ENCODE assay signal across 16 cellular contexts in the genomic region with DNA sequence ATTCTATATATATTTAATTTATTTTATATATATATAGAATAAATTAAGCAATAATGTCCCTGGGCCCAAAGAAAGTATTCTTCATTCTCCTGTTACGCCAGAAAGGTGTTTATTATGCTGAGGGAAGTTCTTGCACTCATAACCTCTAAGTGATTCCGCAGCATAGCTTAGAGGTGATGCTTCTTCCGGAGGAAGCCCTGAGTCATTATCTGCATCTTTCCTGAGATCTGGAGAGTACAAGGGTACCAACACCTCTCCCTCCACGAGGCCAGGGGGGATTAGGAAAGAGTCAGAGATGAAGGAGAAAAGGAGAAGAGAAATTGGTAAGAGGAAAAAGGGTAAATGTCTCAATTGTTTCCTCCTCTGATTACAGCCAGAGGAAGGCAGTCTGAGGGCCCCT. TPM values are rescaled to one million over a fixed set of nuclear protein-coding genes. Genes with fewer than 3 reads are reported as not detected.
A peak's percentile ranks its signal among the peaks of the same experiment; 100 is the strongest.
DNase-seq lines count a peak whose midpoint lies in the region; ATAC-seq, FAIRE-seq and TF ChIP-seq lines count a peak whose summit lies in the region.
"Had no signal": no experiment of that assay in that cellular context is flagged by ENCODE, and none has a peak within 500 bp of the region (broad histone marks: within the 10 kb centered on the region; RNA-seq: fewer than 3 reads in every experiment).

No MANE protein-coding gene starts in this region.

- no peak overlapping the region for H4K91ac ChIP-seq in H1 (replicated peaks; ENCODE audit: insufficient read length, low read length)

- CTCF ChIA-PET in H1 (lab: Charles Lee; ENCODE audit: partially characterized antibody) = interaction anchor here (0.6 kb wide), 1 partner anchor 451 kb away, joined by 3 read pairs; no protein-coding TSS in a partner anchor

- peaks cover 8% of the 10 kb centered on the region for H3K4me1 Mint-ChIP-seq in T-helper 1 cell treated with Interleukin-12 subunit alpha and Interleukin-12 subunit beta and Interleukin-4 antibody, amounts not matched to agents 30 μg/mL and 1 μg/mL, for 36 hours (ENCODE audit: low read depth)
- H3K4me1 Mint-ChIP-seq in activated T-cell treated with anti-CD3 and anti-CD28 coated beads, Interleukin-2, amount 50 U/mL, for 24 hours (ENCODE audit: low read depth) = peaks cover 6% of the 10 kb centered on the region

- 90% methylated on average over 4 of the region's 4 CpGs; no CpG with 5 or more reads in 1 of the 2 experiments for WGBS in H1 (ENCODE audit: extremely low coverage in 1 of 2, insufficient coverage in 1 of 2, insufficient read length in 1 of 2, insufficient replicate concordance in 2 of 2, low coverage in 1 of 2, low lambda C conversion rate in 2 of 2, missing lambda C conversion rate in 1 of 2), 2 experiments

- H3K27me3 ChIP-seq in H1 (replicated peaks in 1 of 4; ENCODE audit: control insufficient read depth in 3 of 4, extremely low read depth in 1 of 4, insufficient read depth in 3 of 4, low read length in 3 of 4) = no peaks in the 10 kb centered on the region
- H3K27me3 ChIP-seq: SJCRH30, testis had no signal

- no peak overlapping the region for H2BK120ac ChIP-seq in H1 (replicated peaks; ENCODE audit: low read depth, low read length)

- no peak overlapping the region for H3K9ac ChIP-seq in H1 (replicated peaks in 1 of 4; ENCODE audit: extremely low read depth in 1 of 4, low read depth in 3 of 4, low read length in 3 of 4)

- peak overlapping the region; percentile 52 for H3K4me3 Mint-ChIP-seq in T-helper 1 cell treated with Interleukin-12 subunit alpha and Interleukin-12 subunit beta and Interleukin-4 antibody, amounts not matched to agents 30 μg/mL and 1 μg/mL, for 36 hours
- no peak overlapping the region for H3K4me3 Mint-ChIP-seq in activated T-cell treated with anti-CD3 and anti-CD28 coated beads, Interleukin-2, amount 50 U/mL, for 24 hours

- no peak for TF ChIP-seq RAD21 in H1 (IDR thresholded peaks at IDR 0.05 in 1 of 2, conservative IDR thresholded peaks at IDR 0.05 in 1 of 2; ENCODE audit: low read depth in 2 of 2, low read length in 2 of 2)

- no peaks in the 10 kb centered on the region for H3K9me3 Mint-ChIP-seq in T-helper 1 cell treated with Interleukin-12 subunit alpha and Interleukin-12 subunit beta and Interleukin-4 antibody, amounts not matched to agents 30 μg/mL and 1 μg/mL, for 36 hours
- H3K9me3 Mint-ChIP-seq in activated T-cell treated with anti-CD3 and anti-CD28 coated beads, Interleukin-2, amount 50 U/mL, for 24 hours = no peaks in the 10 kb centered on the region

- peaks cover 0 to 6% (median 1%) of the 10 kb centered on the region in 4 experiments; a peak in 4 of 7 replicates for H3K4me1 ChIP-seq in H1 (replicated peaks in 1 of 4; ENCODE audit: control insufficient read depth in 3 of 4, insufficient read depth in 4 of 4, low read length in 3 of 4)
- H3K4me1 ChIP-seq: testis had no signal

- H2BK15ac ChIP-seq in H1 (ENCODE audit: low read length) = no peak overlapping the region

- no peak overlapping the region for H3K4me2 ChIP-seq in H1 (ENCODE audit: insufficient read depth in 1 of 2, low read depth in 2 of 2, low read length in 2 of 2)

- peak overlapping the region; percentile 18 for H3K27ac Mint-ChIP-seq in T-helper 1 cell treated with Interleukin-12 subunit alpha and Interleukin-12 subunit beta and Interleukin-4 antibody, amounts not matched to agents 30 μg/mL and 1 μg/mL, for 36 hours
- no peak overlapping the region for H3K27ac Mint-ChIP-seq in activated T-cell treated with anti-CD3 and anti-CD28 coated beads, Interleukin-2, amount 50 U/mL, for 24 hours

- H3K9me3 ChIP-seq in H1 (ENCODE audit: insufficient read depth in 2 of 2, low read depth in 1 of 2, low read length in 1 of 2) = no peaks in the 10 kb centered on the region
- H3K9me3 ChIP-seq: lower lobe of right lung, SJCRH30, testis had no signal

- H4K20me1 ChIP-seq in H1 (replicated peaks in 1 of 2; ENCODE audit: control insufficient read depth in 1 of 2, insufficient read depth in 2 of 2, low read length in 2 of 2) = no peaks in the 10 kb centered on the region

- no peak overlapping the region for H3K14ac ChIP-seq in H1 (ENCODE audit: insufficient read length)

- no peak overlapping the region for H2BK12ac ChIP-seq in H1 (ENCODE audit: low read depth, low read length)

- H3K18ac ChIP-seq in H1 (ENCODE audit: extremely low read depth, low read length) = no peak overlapping the region

- no peak for ATAC-seq in HG02870 (IDR thresholded peaks at IDR 0.05; ENCODE audit: unreplicated experiment)
- ATAC-seq: lower lobe of right lung had no signal

- H2BK5ac ChIP-seq in H1 (ENCODE audit: low read depth, low read length) = no peak overlapping the region

- H4K5ac ChIP-seq in H1 (ENCODE audit: insufficient read length, low read depth, low read length) = no peak overlapping the region

- H3K27me3 Mint-ChIP-seq in T-helper 1 cell treated with Interleukin-12 subunit alpha and Interleukin-12 subunit beta and Interleukin-4 antibody, amounts not matched to agents 30 μg/mL and 1 μg/mL, for 36 hours (ENCODE audit: low read depth) = no peaks in the 10 kb centered on the region
- H3K27me3 Mint-ChIP-seq in activated T-cell treated with anti-CD3 and anti-CD28 coated beads, Interleukin-2, amount 50 U/mL, for 24 hours = no peaks in the 10 kb centered on the region

- H3K4me3 ChIP-seq in H1 (ENCODE audit: extremely low read depth in 1 of 4, insufficient read depth in 2 of 4, low read depth in 3 of 4, low read length in 4 of 4) = no peak overlapping the region
- H3K4me3 ChIP-seq: lower lobe of right lung, SJCRH30, testis had no signal

- no peak overlapping the region for H3K4ac ChIP-seq in H1 (replicated peaks; ENCODE audit: insufficient read length, low read depth, low read length)

- no peak overlapping the region for H3K23ac ChIP-seq in H1 (ENCODE audit: insufficient read length)

- POLR2A ChIA-PET in H1 (lab: Charles Lee; ENCODE audit: partially characterized antibody) = no interaction called here

- no peak for TF ChIP-seq CTCF in H1 (IDR thresholded peaks at IDR 0.05; ENCODE audit: control extremely low read depth in 1 of 3, insufficient read depth in 1 of 3, low read depth in 1 of 3, low read length in 3 of 3)

- no peak overlapping the region for H3K56ac ChIP-seq in H1 (replicated peaks; ENCODE audit: insufficient read length, low read depth, low read length)

- H3K36me3 Mint-ChIP-seq in T-helper 1 cell treated with Interleukin-12 subunit alpha and Interleukin-12 subunit beta and Interleukin-4 antibody, amounts not matched to agents 30 μg/mL and 1 μg/mL, for 36 hours (ENCODE audit: low read depth) = no peaks in the 10 kb centered on the region
- no peaks in the 10 kb centered on the region for H3K36me3 Mint-ChIP-seq in activated T-cell treated with anti-CD3 and anti-CD28 coated beads, Interleukin-2, amount 50 U/mL, for 24 hours (ENCODE audit: low read depth)

- no peak overlapping the region for H4K8ac ChIP-seq in H1 (ENCODE audit: extremely low read depth, insufficient read depth, low read length)

- peak overlapping the region; percentile 9; the same call in 1 of the 2 replicates for H2AFZ ChIP-seq in H1 (ENCODE audit: low read length)

- H3K23me2 ChIP-seq in H1 (ENCODE audit: low read depth, low read length) = no peaks in the 10 kb centered on the region

- H3K79me1 ChIP-seq in H1 (ENCODE audit: low read depth, low read length) = no peaks in the 10 kb centered on the region

- no peak overlapping the region for H3K27ac ChIP-seq in H1 (ENCODE audit: low read depth, low read length)
- H3K27ac ChIP-seq: lower lobe of right lung, SJCRH30, testis had no signal

- no peaks in the 10 kb centered on the region for H3K36me3 ChIP-seq in H1 (ENCODE audit: control insufficient read depth in 2 of 4, insufficient read depth in 4 of 4, low read length in 3 of 4)
- H3K36me3 ChIP-seq: lower lobe of right lung, SJCRH30 had no signal

- TF ChIP-seq POLR2A in H1 (IDR thresholded peaks at IDR 0.05; ENCODE audit: control extremely low read depth in 1 of 2, low read depth in 2 of 2, low read length in 2 of 2) = no peak

- no peak for TF ChIP-seq EP300 in H1 (IDR thresholded peaks at IDR 0.05; ENCODE audit: borderline replicate concordance in 1 of 2, low read depth in 2 of 2, low read length in 2 of 2)

- no peak for DNase-seq in T-helper 1 cell
- DNase-seq in SIG-M5 (lab: John Stamatoyannopoulos, UW) = peak; percentile 34
- no peak for DNase-seq in H1 (ENCODE audit: low read depth in 1 of 2, low spot score in 2 of 2)
- no peak for DNase-seq in cortex of kidney (lab: John Stamatoyannopoulos, UW)
- no peak for DNase-seq in activated T-cell treated with anti-CD3 and anti-CD28 coated beads, Interleukin-2, amount 50 U/mL, for 24 hours
- DNase-seq in effector CD4-positive, alpha-beta T cell = no peak
- DNase-seq: hippocampal formation, lower lobe of right lung, NCI-H1092 treated with DMSO at 0.1 percent for 48 hours, NCI-H446, SJCRH30, testis had no signal

- no peak overlapping the region for H2AK5ac ChIP-seq in H1 (ENCODE audit: low read depth, low read length)

- no peaks in the 10 kb centered on the region for H3K79me2 ChIP-seq in H1 (ENCODE audit: control insufficient read depth in 1 of 2, insufficient read depth in 2 of 2, low read length in 2 of 2)

- no peak overlapping the region for H2BK20ac ChIP-seq in H1 (ENCODE audit: low read length)

- FAIRE-seq in H1 (lab: Jason Lieb, UNC) = no peak
- FAIRE-seq: A204.1, D721Med had no signal

TF ChIP-seq in H1, 55 proteins besides CTCF, POLR2A, EP300 and RAD21:
- no peak for TF ChIP-seq POU5F1 (IDR thresholded peaks at IDR 0.05; ENCODE audit: low read depth, low read length)
- no peak for TF ChIP-seq KDM1A (IDR thresholded peaks at IDR 0.05; ENCODE audit: borderline replicate concordance, low read length)
- TF ChIP-seq TEAD4 (IDR thresholded peaks at IDR 0.05; ENCODE audit: low read depth, low read length) = no peak
- no peak for TF ChIP-seq TCF12 (IDR thresholded peaks at IDR 0.05; ENCODE audit: low read depth, low read length)
- TF ChIP-seq GTF2F1 (IDR thresholded peaks at IDR 0.05; ENCODE audit: borderline replicate concordance, low read depth, low read length) = no peak
- no peak for TF ChIP-seq RXRA (IDR thresholded peaks at IDR 0.05; ENCODE audit: insufficient read depth, low read depth, low read length)
- TF ChIP-seq JUN (IDR thresholded peaks at IDR 0.05; ENCODE audit: low read depth, low read length) = no peak
- TF ChIP-seq CEBPB (IDR thresholded peaks at IDR 0.05; ENCODE audit: low read depth, low read length) = no peak
- TF ChIP-seq HDAC6 (IDR thresholded peaks at IDR 0.05; ENCODE audit: low read depth, low read length) = no peak
- TF ChIP-seq TBP (IDR thresholded peaks at IDR 0.05; ENCODE audit: low read depth, low read length) = no peak

RNA-seq across cellular contexts. Expression of a gene that starts 43.1 kb away (rescaled TPM):
- total RNA-seq in H1 (2021; fragmentation: NEBNext Ultra II Directional; extraction: Animal tissue kit (Norgen Biotek cat#: 25700)) = 240 and 242 TPM in 2 replicates
- polyA plus RNA-seq in H1 (2011; rRNA removed) = 113 and 179 TPM in 2 replicates
- polyA plus RNA-seq in H1 (2011; cell fraction: cytosol; rRNA removed) = 181 TPM
- 68.6 TPM for polyA plus RNA-seq in H1 (2011; cell fraction: nucleus; rRNA removed)
- 159 to 285 TPM (median 199 TPM) in 4 replicates for polyA plus RNA-seq in H1 (2012, experiment 1 of 2)
- polyA plus RNA-seq in H1 (2012, experiment 2 of 2) = 93.2 TPM
- polyA plus RNA-seq in H1 (2013, experiment 1 of 2) = 447 TPM
- 509 TPM for polyA plus RNA-seq in H1 (2013, experiment 2 of 2)
- 157 and 171 TPM in 2 replicates for polyA minus RNA-seq in H1 (2011; rRNA and poly(A)+ RNA removed)
- polyA minus RNA-seq in H1 (2011; cell fraction: cytosol; rRNA and poly(A)+ RNA removed) = 108 TPM
- polyA minus RNA-seq in H1 (2011; cell fraction: nucleus; rRNA and poly(A)+ RNA removed) = 128 TPM
